16 cellular contexts compared by ENCODE assay signal in the genomic region with DNA sequence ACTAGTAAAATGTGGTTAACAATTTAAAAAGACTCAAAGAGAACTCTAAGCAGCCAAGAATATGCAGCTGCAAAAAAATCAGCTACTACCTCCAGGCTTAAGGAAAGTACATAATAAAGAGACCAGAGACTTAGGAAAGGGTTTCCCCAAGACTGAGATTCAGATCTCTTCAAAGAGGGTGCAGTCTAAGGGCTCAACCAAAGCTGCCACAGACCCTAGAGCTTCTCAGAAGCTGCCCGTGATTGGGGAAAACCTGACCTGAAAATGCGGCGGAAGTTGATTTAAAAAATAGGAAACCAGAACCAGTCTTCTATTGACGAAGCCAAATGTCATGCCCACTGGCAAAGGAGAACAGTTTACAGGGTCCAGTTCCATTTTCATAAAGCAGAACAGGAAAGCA.
"Had no signal": no experiment of that assay in that cellular context is flagged by ENCODE, and none has a peak within 500 bp of the region (broad histone marks: within the 10 kb centered on the region; RNA-seq: fewer than 3 reads in every experiment).

No MANE protein-coding gene starts in this region.

- FAIRE-seq: bronchial epithelial cell, endometrium had no signal

- DNase-seq: activated CD4-positive, alpha-beta memory T cell treated with anti-CD3 and anti-CD28 coated beads for 36 hours; activated CD4-positive, alpha-beta T cell treated with anti-CD3 and anti-CD28 coated beads for 1 hour; activated naive CD4-positive, alpha-beta T cell; activated naive CD8-positive, alpha-beta T cell treated with anti-CD3 and anti-CD28 coated beads, Interleukin-2, amount 50 U/mL, for 24 hours; activated T-cell treated with anti-CD3 and anti-CD28 coated beads, Interleukin-2, amount 50 U/mL, for 4 hours; naive thymus-derived CD4-positive, alpha-beta T cell; sigmoid colon; stimulated activated CD4-positive, alpha-beta T cell treated with anti-CD3 and anti-CD28 coated beads, Interleukin-2, amount 100 ng/mL, for 24 hours; stimulated activated naive CD4-positive, alpha-beta T cell; substantia nigra; transverse colon had no signal

- H3K4me3 ChIP-seq: ascending aorta, prostate gland, sigmoid colon, transverse colon had no signal

- ATAC-seq: activated naive CD8-positive, alpha-beta T cell treated with anti-CD3 and anti-CD28 coated beads, Interleukin-2, amount 50 U/mL, for 24 hours; activated T-cell treated with anti-CD3 and anti-CD28 coated beads, Interleukin-2, amount 50 U/mL, for 4 hours; esophagus mucosa; naive thymus-derived CD4-positive, alpha-beta T cell had no signal

- H3K9me3 ChIP-seq: ascending aorta, prostate gland, sigmoid colon, transverse colon had no signal

- H3K27me3 ChIP-seq: ascending aorta, sigmoid colon, transverse colon had no signal

- H3K27ac ChIP-seq: ascending aorta, prostate gland, sigmoid colon, transverse colon had no signal

- H3K4me1 ChIP-seq: ascending aorta, prostate gland, sigmoid colon had no signal

- H3K36me3 ChIP-seq: ascending aorta, prostate gland, sigmoid colon, transverse colon had no signal
